27 cellular contexts compared by ENCODE assay signal in genomic region chr4:150265806-150266205, GRCh38.
"Had no signal": no experiment of that assay in that cellular context is flagged by ENCODE, and none has a peak within 500 bp of the region (broad histone marks: within the 10 kb centered on the region; RNA-seq: fewer than 3 reads in every experiment).

No MANE protein-coding gene starts in this region.

- H3K27me3 ChIP-seq: neural progenitor cell, neutrophil, right lobe of liver, stomach, testis, thyroid gland, transverse colon, upper lobe of left lung, vagina had no signal

- H3K4me1 ChIP-seq: left ventricle myocardium inferior, neural progenitor cell, parathyroid adenoma, psoas muscle, right lobe of liver, stomach, testis, thyroid gland, transverse colon, upper lobe of left lung, vagina had no signal

- H3K27me3 Mint-ChIP-seq: stimulated activated naive B cell treated with anti-CD40 and anti-IgM and Interleukin-4, amounts not matched to agents 10 μg/mL and 1 μg/mL and 100 μg/mL, for 72 hours had no signal

- H3K36me3 ChIP-seq: neural progenitor cell, neutrophil, right lobe of liver, vagina had no signal

- H3K9me3 Mint-ChIP-seq: immature natural killer cell, natural killer cell had no signal

- H3K4me1 Mint-ChIP-seq: immature natural killer cell, neural progenitor cell had no signal

- H3K4me3 Mint-ChIP-seq: immature natural killer cell; natural killer cell; nephron progenitor cell; neural progenitor cell; stimulated activated naive B cell treated with anti-CD40 and anti-IgM and Interleukin-4, amounts not matched to agents 10 μg/mL and 1 μg/mL and 100 μg/mL, for 72 hours had no signal

- H3K4me3 ChIP-seq: left ventricle myocardium inferior, lung, mucosa of descending colon, neural progenitor cell, psoas muscle, right lobe of liver, skin epidermis, stomach, testis, thyroid gland, transverse colon, upper lobe of left lung, vagina had no signal

- H3K27ac ChIP-seq: left ventricle myocardium inferior, neural progenitor cell, neutrophil, parathyroid adenoma, psoas muscle, right lobe of liver, skin epidermis, stomach, testis, thyroid gland, transverse colon, upper lobe of left lung, vagina had no signal

- H3K9me3 ChIP-seq: mucosa of descending colon, neutrophil, psoas muscle, right lobe of liver, stomach, testis, thyroid gland, transverse colon, upper lobe of left lung, vagina had no signal

- ATAC-seq: mucosa of descending colon; natural killer cell; psoas muscle; right lobe of liver; stimulated activated naive B cell treated with anti-CD40 and anti-IgM and Interleukin-4, amounts not matched to agents 10 μg/mL and 1 μg/mL and 100 μg/mL, for 72 hours; stimulated activated naive CD8-positive, alpha-beta T cell treated with anti-CD3 and anti-CD28 coated beads, Interleukin-15, Interleukin-2, amounts not matched to agents 100 U/mL and 50 U/mL, for 24 hours had no signal

- DNase-seq: hypothalamus; immature natural killer cell; left ventricle myocardium inferior; midbrain; mucosa of descending colon; natural killer cell; nephron progenitor cell; occipital lobe; psoas muscle; right lobe of liver; stimulated activated CD4-positive, alpha-beta T cell treated with anti-CD3 and anti-CD28 coated beads, Interleukin-12 subunit alpha, Interleukin-12 subunit beta, amount 100 ng/mL, for 4 hours; stimulated activated CD4-positive, alpha-beta T cell treated with anti-CD3 and anti-CD28 coated beads, Interleukin-15, amount 100 ng/mL, for 24 hours; stimulated activated CD4-positive, alpha-beta T cell treated with anti-CD3 and anti-CD28 coated beads, Interleukin-2, amount 100 ng/mL, for 24 hours; stimulated activated CD4-positive, alpha-beta T cell treated with anti-CD3 and anti-CD28 coated beads, Interleukin-4, amount 100 ng/mL, for 1 hour; stimulated activated naive B cell treated with anti-CD40 and anti-IgM and Interleukin-4, amounts not matched to agents 10 μg/mL and 1 μg/mL and 100 μg/mL, for 72 hours; stimulated activated naive CD8-positive, alpha-beta T cell treated with anti-CD3 and anti-CD28 coated beads, Interleukin-15, Interleukin-2, amounts not matched to agents 100 U/mL and 50 U/mL, for 24 hours; stomach; testis; thyroid gland; transverse colon; upper lobe of left lung had no signal

- H3K27ac Mint-ChIP-seq: immature natural killer cell; natural killer cell; neural progenitor cell; stimulated activated naive B cell treated with anti-CD40 and anti-IgM and Interleukin-4, amounts not matched to agents 10 μg/mL and 1 μg/mL and 100 μg/mL, for 72 hours had no signal
